Comparison of ENCODE assay signal across 21 cellular contexts in the genomic region with DNA sequence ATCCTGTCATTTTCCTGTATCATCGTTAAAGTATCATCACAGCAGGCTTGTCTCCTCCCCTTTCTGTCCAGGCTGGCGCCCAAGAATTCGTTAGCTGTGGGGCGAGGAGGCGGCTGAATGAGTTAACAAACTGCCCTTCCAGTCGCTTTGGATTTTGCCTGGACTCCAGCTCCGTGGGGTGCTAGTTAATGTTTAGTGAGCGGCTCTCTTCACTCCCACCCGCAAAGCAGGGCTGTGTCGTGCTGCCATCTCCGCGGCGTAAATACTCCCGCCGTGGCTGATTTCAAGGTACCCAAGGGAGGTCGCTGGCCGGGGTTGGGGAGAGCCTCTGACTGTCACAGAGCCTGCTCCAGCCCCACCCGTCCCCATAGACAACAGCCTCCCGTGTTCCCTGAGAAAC. TPM values are rescaled to one million over a fixed set of nuclear protein-coding genes. Genes with fewer than 3 reads are reported as not detected.
DNase-seq lines count a peak whose midpoint lies in the region; ATAC-seq, FAIRE-seq and TF ChIP-seq lines count a peak whose summit lies in the region.
"Had no signal": no experiment of that assay in that cellular context is flagged by ENCODE, and none has a peak within 500 bp of the region (broad histone marks: within the 10 kb centered on the region; RNA-seq: fewer than 3 reads in every experiment).

No MANE protein-coding gene starts in this region.

- no peak overlapping the region for H3K4me2 ChIP-seq in GM23338
- no peak overlapping the region for H3K4me2 ChIP-seq in K562 (ENCODE audit: insufficient read depth, low read length)

- no peaks in the 10 kb centered on the region for H3K27me3 ChIP-seq in GM23338 (ENCODE audit: insufficient read depth)
- no peaks in the 10 kb centered on the region for H3K27me3 ChIP-seq in K562 (ENCODE audit: control insufficient read depth in 2 of 2, insufficient read depth in 2 of 2, low read length in 2 of 2)
- H3K27me3 ChIP-seq in left lung = no peaks in the 10 kb centered on the region
- H3K27me3 ChIP-seq in gastrocnemius medialis = no peaks in the 10 kb centered on the region
- H3K27me3 ChIP-seq: esophagus squamous epithelium had no signal

- H3K9me3 ChIP-seq in K562 (replicated peaks; ENCODE audit: control insufficient read depth, insufficient read depth, low read depth, low read length) = no peaks in the 10 kb centered on the region
- no peaks in the 10 kb centered on the region for H3K9me3 ChIP-seq in left lung
- no peaks in the 10 kb centered on the region for H3K9me3 ChIP-seq in gastrocnemius medialis
- H3K9me3 ChIP-seq: esophagus squamous epithelium had no signal

- H3K4me3 ChIP-seq in GM23338 = no peak overlapping the region
- no peak overlapping the region for H3K4me3 ChIP-seq in K562
- H3K4me3 ChIP-seq in left lung = no peak overlapping the region
- peak overlapping the region; percentile 5 to 21 (median 18) for H3K4me3 ChIP-seq in gastrocnemius medialis
- H3K4me3 ChIP-seq: esophagus squamous epithelium, GM23248 had no signal

- H3K27ac ChIP-seq in GM23338 (ENCODE audit: low read depth) (no peak overlapping the region), K562 (ENCODE audit: extremely low read depth, low read depth, low read length) (no peak overlapping the region), left lung (no peak overlapping the region), gastrocnemius medialis (peak overlapping the region; percentile 52 to 67 (median 61))
- H3K27ac ChIP-seq: GM23248 had no signal

- in situ Hi-C loops in K562 (cut with MboI) (loop anchor here (25.0 kb wide), 1 partner anchor 911 kb away; no protein-coding TSS in a partner anchor), gastrocnemius medialis (cut with MboI; ENCODE audit: low sequenced_read_pairs in 4 of 4) (no loop called here)

- H3K4me1 Mint-ChIP-seq in GM23338 = peaks cover 15% of the 10 kb centered on the region

- no peaks in the 10 kb centered on the region for H3K36me3 Mint-ChIP-seq in GM23338 (ENCODE audit: low read depth)

- TF ChIP-seq POLR2A in K562 (conservative IDR thresholded peaks at IDR 0.05) (no peak), gastrocnemius medialis (IDR thresholded peaks at IDR 0.05) (no peak)

- no peaks in the 10 kb centered on the region for H3K79me2 ChIP-seq in GM23338 (replicated peaks; ENCODE audit: insufficient read depth)
- no peaks in the 10 kb centered on the region for H3K79me2 ChIP-seq in K562 (ENCODE audit: control insufficient read depth, insufficient read depth, low read length)

- DNase-seq in GM23338 (ENCODE audit: low spot score) (no peak), K562 (ENCODE audit: extremely low read depth in 1 of 4, low spot score in 3 of 4) (no peak), left lung (no peak), gastrocnemius medialis (peak in 1 of 2 donors; percentile 15), DMS153 (lab: John Stamatoyannopoulos, UW) (no peak)
- no peak for DNase-seq in activated CD4-positive, CD25-positive, alpha-beta regulatory T cell treated with anti-CD3 and anti-CD28 coated beads, Interleukin-2, amount 50 U/mL, for 72 hours
- no peak for DNase-seq in activated T-cell treated with anti-CD3 and anti-CD28 coated beads, Interleukin-2, amount 50 U/mL, for 48 hours
- DNase-seq: activated B cell treated with CpG ODN at 0.5 μM for 24 hours, activated gamma-delta T cell, amygdala, COR-L47, cortex of kidney, esophagus squamous epithelium, KG1, NCI-H1417, SHP77, T-helper 17 cell had no signal

- 0 out of 2 replicates have a peak, but pooled peaks cover 4% of the 10 kb centered on the region for H3K4me1 ChIP-seq in GM23338 (ENCODE audit: insufficient read depth)
- peaks cover 16 to 24% of the 10 kb centered on the region in 2 experiments for H3K4me1 ChIP-seq in K562 (replicated peaks in 1 of 2; ENCODE audit: control insufficient read depth in 2 of 2, insufficient read depth in 2 of 2, low read length in 2 of 2)
- peaks cover 0 to 5% of the 10 kb centered on the region in 2 donors for H3K4me1 ChIP-seq in left lung
- H3K4me1 ChIP-seq in gastrocnemius medialis = peaks cover 4 to 19% of the 10 kb centered on the region in 2 donors

- H3K36me3 ChIP-seq in GM23338 (ENCODE audit: insufficient read depth) (no peaks in the 10 kb centered on the region), K562 (ENCODE audit: control insufficient read depth, insufficient read depth, low read length) (no peaks in the 10 kb centered on the region), left lung (no peaks in the 10 kb centered on the region), gastrocnemius medialis (no peaks in the 10 kb centered on the region)
- H3K36me3 ChIP-seq: esophagus squamous epithelium had no signal

- H3K9me2 ChIP-seq in GM23338 (ENCODE audit: insufficient read depth) = 0 out of 2 replicates have a peak, but pooled peaks cover 2% of the 10 kb centered on the region

- no peak overlapping the region for H3K4me3 Mint-ChIP-seq in GM23338
- H3K4me3 Mint-ChIP-seq: stimulated activated naive CD8-positive, alpha-beta T cell treated with anti-CD3 and anti-CD28 coated beads, Interleukin-15, Interleukin-2, amounts not matched to agents 100 ng/mL and 50 ng/mL, for 24 hours; T-helper 17 cell had no signal

- H4K20me1 ChIP-seq in GM23338 (replicated peaks; ENCODE audit: insufficient read depth) (no peaks in the 10 kb centered on the region), K562 (replicated peaks; ENCODE audit: control insufficient read depth, insufficient read depth, low read length) (no peaks in the 10 kb centered on the region)

- POLR2A ChIA-PET in K562 (lab: Yijun Ruan, JAX) = interaction anchor here (0.6 kb wide), 1 partner anchor 80 kb away, joined by 3 read pairs; no protein-coding TSS in a partner anchor

- no peak for TF ChIP-seq CTCF in GM23338 (conservative IDR thresholded peaks at IDR 0.05; ENCODE audit: low read depth in 2 of 2)
- no peak for TF ChIP-seq CTCF in K562 (IDR thresholded peaks at IDR 0.05 in 2 of 3, conservative IDR thresholded peaks at IDR 0.05 in 1 of 3; ENCODE audit: insufficient read depth in 2 of 3, low read depth in 1 of 3, low read length in 3 of 3)
- TF ChIP-seq CTCF in left lung (IDR thresholded peaks at IDR 0.05) = no peak
- TF ChIP-seq CTCF in gastrocnemius medialis (IDR thresholded peaks at IDR 0.05 in 4 of 5, conservative IDR thresholded peaks at IDR 0.05 in 1 of 5) = no peak

- no peak for TF ChIP-seq RAD21 in K562 (CRISPR knock-in tag; conservative IDR thresholded peaks at IDR 0.05 in 1 of 2, IDR thresholded peaks at IDR 0.05 in 1 of 2)

- no peak for TF ChIP-seq EP300 in K562 (IDR thresholded peaks at IDR 0.05; ENCODE audit: low read length)

- ATAC-seq in GM23338 (peak; percentile 28; the same call in 1 of the 3 replicates), K562 (no peak), left lung (peak; percentile 14), gastrocnemius medialis (peak in 1 of 2 donors; percentile 40), GM18861 (IDR thresholded peaks at IDR 0.05; ENCODE audit: unreplicated experiment) (no peak)
- ATAC-seq: T-helper 17 cell had no signal

- 87% methylated on average over 14 of the region's 19 CpGs for WGBS in K562 (ENCODE audit: insufficient coverage, low coverage, missing lambda C conversion rate)

- peaks cover 2% of the 10 kb centered on the region for H3K27me3 Mint-ChIP-seq in GM23338 (ENCODE audit: insufficient read depth, low read depth, poor library complexity)
- H3K27me3 Mint-ChIP-seq: activated B cell treated with CpG ODN at 0.5 μM for 24 hours had no signal

- intact Hi-C loops in K562 (cut with micrococcal nuclease) = loop anchor here (2.0 to 5.0 kb wide), 3 partner anchors 45 to 761 kb away; partner anchors contain the start of gene SPRY1
- intact Hi-C loops in left lung (cut with DNase I) = no loop called here
- intact Hi-C loops in gastrocnemius medialis (cut with DNase I; ENCODE audit: low total_unique reads) = loop anchor here (5.0 kb wide), 1 partner anchor 41 kb away; no protein-coding TSS in a partner anchor

- CTCF ChIA-PET in K562 (lab: Yijun Ruan, JAX; ENCODE audit: low intra/inter-chr PET ratio) = no interaction called here

- H3K9me1 ChIP-seq in K562 (ENCODE audit: control insufficient read depth, insufficient read depth, low read length) = no peaks in the 10 kb centered on the region

- no peaks in the 10 kb centered on the region for H3F3A ChIP-seq in GM23338 (replicated peaks; ENCODE audit: low read depth)

- BruUV-seq in K562 (replicated peaks; lab: Mats Ljungman, UMichigan) = no TSS peak

- no peak overlapping the region for H3K27ac Mint-ChIP-seq in GM23338
- H3K27ac Mint-ChIP-seq: activated B cell treated with CpG ODN at 0.5 μM for 24 hours; stimulated activated naive CD8-positive, alpha-beta T cell treated with anti-CD3 and anti-CD28 coated beads, Interleukin-15, Interleukin-2, amounts not matched to agents 100 ng/mL and 50 ng/mL, for 24 hours had no signal

- H2AFZ ChIP-seq in GM23338 = peak overlapping the region; percentile 83; the same call in 1 of the 2 replicates
- H2AFZ ChIP-seq in K562 (ENCODE audit: low read depth, low read length) = no peak overlapping the region
- H2AFZ ChIP-seq: GM23248 had no signal

- no peaks in the 10 kb centered on the region for H3K9me3 Mint-ChIP-seq in GM23338
- H3K9me3 Mint-ChIP-seq: activated B cell treated with CpG ODN at 0.5 μM for 24 hours; stimulated activated naive CD8-positive, alpha-beta T cell treated with anti-CD3 and anti-CD28 coated beads, Interleukin-15, Interleukin-2, amounts not matched to agents 100 ng/mL and 50 ng/mL, for 24 hours had no signal

- no peak for FAIRE-seq in K562 (lab: Jason Lieb, UNC)
- FAIRE-seq: keratinocyte had no signal

- no peak overlapping the region for H3K9ac ChIP-seq in K562 (ENCODE audit: insufficient read depth in 1 of 2, low read depth in 2 of 2, low read length in 2 of 2)
- H3K9ac ChIP-seq: GM23248 had no signal

RNA-seq across cellular contexts. Expression of gene SPRY1, which starts 44.9 kb away (rescaled TPM):
- total RNA-seq in GM23338 (2014; rRNA removed; shearing (Covaris generic)) = 62.8 and 67.2 TPM in 2 replicates
- polyA plus RNA-seq in GM23338 (2016; fragmentation: Nextera tagmentation; extraction: Ambion mirVana) = 103 and 110 TPM in 2 replicates
- 3.2 TPM in 2 replicates for total RNA-seq in K562 (2011; cell fraction: chromatin; rRNA removed; ENCODE audit: low replicate concordance)
- total RNA-seq in K562 (2011; cell fraction: nucleolus; rRNA removed) = 1.4 and 2.3 TPM in 2 replicates
- total RNA-seq in K562 (2011; cell fraction: nucleoplasm; rRNA removed) = 2.4 and 3.0 TPM in 2 replicates
- total RNA-seq in K562 (2014; rRNA removed) = 0.37 and 1.9 TPM in 2 replicates
- total RNA-seq in K562 (2014; rRNA removed; fragmentation: Illumina TruSeq; extraction: Trizol) = 0.25 and 0.54 TPM in 2 replicates
- 0.15 and 0.29 TPM in 2 replicates for total RNA-seq in K562 (2015; rRNA removed; fragmentation: Illumina TruSeq; extraction: Trizol)
- 1.00 and 1.0 TPM in 2 replicates for total RNA-seq in K562 (2021)
- 0.91 and 1.1 TPM in 2 replicates for polyA plus RNA-seq in K562 (2011; rRNA removed)
- 0.66 and 1.4 TPM in 2 replicates for polyA plus RNA-seq in K562 (2011; cell fraction: cytosol; rRNA removed)
- polyA plus RNA-seq in K562 (2011; cell fraction: nucleus; rRNA removed) = 1.5 and 1.9 TPM in 2 replicates
- 0.30 and 0.32 TPM in 2 replicates for polyA plus RNA-seq in K562 (2012)
- polyA plus RNA-seq in K562 (2014; fragmentation: Illumina TruSeq; extraction: Trizol) = 0.36 and 0.55 TPM in 2 replicates
- polyA plus RNA-seq in K562 (2014; fragmentation: Nextera tagmentation; extraction: Ambion mirVana) = under 1 TPM in 1 of 2 experiments, not detected in 1; 0.18 TPM
- polyA plus RNA-seq in K562 (2014; rRNA removed) = 0.36 and 0.81 TPM in 2 replicates
- polyA minus RNA-seq in K562 (2011; rRNA and poly(A)+ RNA removed) = 1.1 and 2.4 TPM in 2 replicates
- polyA minus RNA-seq in K562 (2011; cell fraction: cytosol; rRNA and poly(A)+ RNA removed) = 0.67 and 1.3 TPM in 2 replicates
- polyA minus RNA-seq in K562 (2011; cell fraction: nucleus; rRNA and poly(A)+ RNA removed) = 1.8 and 3.6 TPM in 2 replicates
- total RNA-seq in left lung = 10 to 100 TPM; 85.1 to 95.5 TPM
- 10 to 100 TPM; 32.8 to 72.2 (median 50.9) TPM for total RNA-seq in gastrocnemius medialis

Comparison
In these comparisons a context has a peak if more than half of its experiments do, and no peak if none do; other contexts are left out.
1. ATAC-seq: peak in GM23338 (single experiment) and left lung (single experiment); none in K562 (single experiment) and GM18861 (single experiment).
2. H3K27ac ChIP-seq: peak in gastrocnemius medialis (4 of 4); none in GM23338 (single experiment), K562 (single experiment) and left lung (0 of 2).
3. H3K4me3 ChIP-seq: peak in gastrocnemius medialis (4 of 4); none in GM23338 (single experiment), K562 (single experiment) and left lung (0 of 2).
4. RNA of gene SPRY1, which starts 44.9 kb away (total RNA-seq): 85.1 to 95.5 TPM in left lung, 32.8 to 72.2 TPM in gastrocnemius medialis and 62.8 to 67.2 TPM in GM23338; 0.15 to 3.2 TPM in K562; every median in the first group is over 4 times any median in the second.
5. intact Hi-C loops: an anchor here in K562 (2.0 to 5.0 kb wide) and gastrocnemius medialis (5.0 kb wide); none called in left lung.